ENCODE assay signal across 9 cellular contexts in the genomic region with DNA sequence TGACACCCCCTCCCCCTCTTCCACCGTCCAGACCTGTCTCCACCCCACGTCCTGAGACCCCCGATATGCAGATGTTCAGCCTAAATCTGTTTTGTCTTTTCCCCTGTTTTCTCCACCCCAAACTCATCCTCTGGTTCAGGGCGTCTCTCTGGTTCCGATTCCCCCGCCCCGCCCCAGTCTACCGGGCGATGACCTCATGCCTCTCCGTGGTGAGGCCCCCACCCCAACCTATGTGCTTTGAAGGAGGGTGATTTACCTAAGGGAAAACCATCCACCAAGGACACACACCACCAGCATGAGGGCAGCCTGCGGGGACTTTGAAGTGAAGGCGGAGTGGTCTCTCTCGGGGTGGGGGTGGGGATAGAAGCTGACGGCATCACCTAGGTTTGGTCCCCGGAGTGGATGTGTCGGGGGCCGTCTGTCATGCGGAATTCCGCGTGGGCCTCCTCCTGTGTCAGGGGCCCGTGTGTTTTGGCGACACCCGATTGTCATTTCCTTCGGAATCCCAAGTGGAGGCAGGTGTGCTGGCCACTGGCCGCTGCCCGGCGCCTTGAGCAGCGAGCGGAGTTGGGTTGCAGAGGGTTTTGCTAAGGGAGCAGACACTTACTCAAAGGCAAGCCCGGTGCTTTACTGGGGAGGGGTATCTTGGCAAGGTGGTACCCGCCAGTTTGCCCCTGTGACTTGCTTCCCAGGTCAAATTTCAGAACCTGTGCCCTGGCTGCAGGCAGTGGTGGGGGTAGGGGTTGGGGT. TPM values are rescaled to one million over a fixed set of nuclear protein-coding genes. Genes with fewer than 3 reads are reported as not detected.
DNase-seq lines count a peak whose midpoint lies in the region; ATAC-seq and TF ChIP-seq lines count a peak whose summit lies in the region.
"Had no signal": no experiment of that assay in that cellular context is flagged by ENCODE, and none has a peak within 500 bp of the region (broad histone marks: within the 10 kb centered on the region; RNA-seq: fewer than 3 reads in every experiment).

No MANE protein-coding gene starts in this region.

- peaks cover 27% of the 10 kb centered on the region for H3K79me1 ChIP-seq in mesendoderm (ENCODE audit: low read length)

- H2AK5ac ChIP-seq in mesendoderm (ENCODE audit: low read length) = no peak overlapping the region

- H3K36me3 ChIP-seq in SJCRH30 (peaks cover 5% of the 10 kb centered on the region), mesendoderm (ENCODE audit: control insufficient read depth, insufficient read depth, low read length) (no peaks in the 10 kb centered on the region), thoracic aorta (peaks cover 11% of the 10 kb centered on the region)

- H2BK5ac ChIP-seq in mesendoderm (ENCODE audit: low read length) = no peak overlapping the region

- H3K27me3 ChIP-seq in SJCRH30 (no peaks in the 10 kb centered on the region), mesendoderm (ENCODE audit: insufficient read depth, low read length, poor library complexity) (no peaks in the 10 kb centered on the region), thoracic aorta (replicated peaks; ENCODE audit: insufficient read depth) (no peaks in the 10 kb centered on the region)

- no peak overlapping the region for H2BK15ac ChIP-seq in mesendoderm (replicated peaks; ENCODE audit: low read depth)

- WGBS in mesendoderm (ENCODE audit: extremely low coverage, insufficient coverage, low lambda C conversion rate) = no CpG with 5 or more reads among the region's 31 CpGs

- H3K56ac ChIP-seq in mesendoderm (ENCODE audit: low read length) = peak overlapping the region; percentile 94

- no peak overlapping the region for H3K23ac ChIP-seq in mesendoderm (ENCODE audit: low read length)

- H3K4ac ChIP-seq in mesendoderm (ENCODE audit: low read depth, low read length) = no peak overlapping the region

- no peak overlapping the region for H4K5ac ChIP-seq in mesendoderm (ENCODE audit: low read length)

- no peak overlapping the region for H2BK120ac ChIP-seq in mesendoderm (ENCODE audit: low read depth, low read length)

- no peak for TF ChIP-seq CTCF in thoracic aorta (IDR thresholded peaks at IDR 0.05)

- H3K18ac ChIP-seq in mesendoderm (ENCODE audit: low read length) = peak overlapping the region; percentile 7

- peak overlapping the region; percentile 100 for H3K4me2 ChIP-seq in mesendoderm (ENCODE audit: low read length)

- H3K4me3 ChIP-seq in SJCRH30 (peak overlapping the region; percentile 84), mesendoderm (ENCODE audit: low read length) (peak overlapping the region; percentile 79), thoracic aorta (peak overlapping the region; percentile 91)

- H3K27ac ChIP-seq in SJCRH30 = no peak overlapping the region
- H3K27ac ChIP-seq in mesendoderm (ENCODE audit: low read depth, low read length) = peak overlapping the region; percentile 25
- H3K27ac ChIP-seq in thoracic aorta = no peak overlapping the region

- DNase-seq in Daoy (ENCODE audit: low read depth) (peak; percentile 39), SJCRH30 (no peak), cerebellum (ENCODE audit: low spot score) (peak; percentile 35), mesendoderm (peak; percentile 69), thoracic aorta (ENCODE audit: low spot score) (no peak), HEK293T (ENCODE audit: extremely low spot score) (no peak)

- H3K9ac ChIP-seq in mesendoderm (ENCODE audit: low read length) = peak overlapping the region; percentile 83

- ATAC-seq in thoracic aorta (ENCODE audit: insufficient number of reproducible peaks, low FRiP score, low read depth) = no peak
- no peak for ATAC-seq in HG03135 (IDR thresholded peaks at IDR 0.05; ENCODE audit: unreplicated experiment)
- no peak for ATAC-seq in activated CD4-positive, CD25-positive, alpha-beta regulatory T cell treated with anti-CD3 and anti-CD28 coated beads, Interleukin-2, amount 50 U/mL, for 24 hours

- H3K9me3 ChIP-seq in SJCRH30 (replicated peaks) (no peaks in the 10 kb centered on the region), thoracic aorta (no peaks in the 10 kb centered on the region)

- H3K79me2 ChIP-seq in mesendoderm (ENCODE audit: control insufficient read depth, insufficient read depth, low read length) = peaks cover 42% of the 10 kb centered on the region

- POLR2A ChIA-PET in HEK293T (lab: Yijun Ruan, JAX) = no interaction called here

- CTCF ChIA-PET in HEK293T (lab: Yijun Ruan, JAX) = no interaction called here

- no peak overlapping the region for H4K8ac ChIP-seq in mesendoderm (ENCODE audit: low read depth, low read length)

- H3K4me1 ChIP-seq in SJCRH30 = no peaks in the 10 kb centered on the region; the same call in 1 of the 2 replicates
- no peaks in the 10 kb centered on the region for H3K4me1 ChIP-seq in mesendoderm (ENCODE audit: control insufficient read depth, low read depth, low read length)
- peaks cover 3 to 24% of the 10 kb centered on the region in 2 donors for H3K4me1 ChIP-seq in thoracic aorta (ENCODE audit: control insufficient read depth in 1 of 2, low read depth in 2 of 2)

TF ChIP-seq in HEK293T, 16 proteins besides CTCF, POLR2A, EP300 and RAD21:
- TF ChIP-seq FOXM1 (IDR thresholded peaks at IDR 0.05; ENCODE audit: borderline replicate concordance) (no peak), FOXA1 (IDR thresholded peaks at IDR 0.05) (no peak), CTBP1 (IDR thresholded peaks at IDR 0.05; ENCODE audit: borderline replicate concordance) (no peak), FOXK2 (IDR thresholded peaks at IDR 0.05) (no peak), BHLHE40 (IDR thresholded peaks at IDR 0.05; ENCODE audit: borderline replicate concordance) (no peak), SUZ12 (IDR thresholded peaks at IDR 0.05) (no peak), NFRKB (IDR thresholded peaks at IDR 0.05) (no peak), HDGF (IDR thresholded peaks at IDR 0.05; ENCODE audit: borderline replicate concordance) (no peak)
TF ChIP-seq in HEK293T: peak in this region for 0.

RNA-seq across cellular contexts. Expression of gene FZR1, which starts 1.4 kb away (rescaled TPM):
- total RNA-seq in Daoy (2014; rRNA removed; shearing (Covaris generic)) = 43.7 and 46.9 TPM in 2 replicates
- 31.4 and 31.8 TPM in 2 replicates for total RNA-seq in SJCRH30 (2014; rRNA removed; shearing (Covaris generic))
- total RNA-seq in cerebellum (43.2 TPM), thoracic aorta (10 to 100 TPM; 29.6 to 33.8 TPM)
- 20.3 TPM for polyA plus RNA-seq in mesendoderm (2013, experiment 1 of 2)
- 21.8 TPM for polyA plus RNA-seq in mesendoderm (2013, experiment 2 of 2)

RNA-seq across cellular contexts. Expression of gene DOHH, which starts 7.1 kb away (rescaled TPM):
- total RNA-seq in Daoy (2014; rRNA removed; shearing (Covaris generic)) = 22.9 and 24.2 TPM in 2 replicates
- total RNA-seq in SJCRH30 (2014; rRNA removed; shearing (Covaris generic)) = 11.7 and 12.3 TPM in 2 replicates
- total RNA-seq in cerebellum (4.8 TPM), thoracic aorta (10 to 100 TPM; 22.0 to 24.2 TPM)
- polyA plus RNA-seq in mesendoderm (2013, experiment 1 of 2) = 9.3 TPM
- 9.4 TPM for polyA plus RNA-seq in mesendoderm (2013, experiment 2 of 2)

RNA-seq across cellular contexts. Expression of gene SMIM44, which starts 24.3 kb away (rescaled TPM):
- not detected in 2 replicates for total RNA-seq in Daoy (2014; rRNA removed; shearing (Covaris generic))
- not detected in 2 replicates for total RNA-seq in SJCRH30 (2014; rRNA removed; shearing (Covaris generic))
- total RNA-seq in cerebellum (not detected), thoracic aorta (not detected)
- polyA plus RNA-seq in mesendoderm (2013, experiment 1 of 2) = not detected
- not detected for polyA plus RNA-seq in mesendoderm (2013, experiment 2 of 2)
- total RNA-seq: LHCN-M2 had no signal

RNA-seq across cellular contexts. Expression of gene SMIM24, which starts 27.2 kb away (rescaled TPM):
- not detected in 2 replicates for total RNA-seq in Daoy (2014; rRNA removed; shearing (Covaris generic))
- not detected in 2 replicates for total RNA-seq in SJCRH30 (2014; rRNA removed; shearing (Covaris generic))
- total RNA-seq in cerebellum (0.27 TPM), thoracic aorta (not detected)
- polyA plus RNA-seq in mesendoderm (2013, experiment 1 of 2) = 6.4 TPM
- 5.3 TPM for polyA plus RNA-seq in mesendoderm (2013, experiment 2 of 2)

RNA-seq across cellular contexts. Expression of gene TEKTIP1, which starts 31.4 kb away (rescaled TPM):
- not detected in 2 replicates for total RNA-seq in Daoy (2014; rRNA removed; shearing (Covaris generic))
- total RNA-seq in SJCRH30 (2014; rRNA removed; shearing (Covaris generic)) = not detected in 2 replicates
- total RNA-seq in cerebellum = 0.54 TPM
- polyA plus RNA-seq in mesendoderm (2013, experiment 1 of 2) = 0.11 TPM
- polyA plus RNA-seq in mesendoderm (2013, experiment 2 of 2) = 0.38 TPM
- total RNA-seq in thoracic aorta = not detected
- total RNA-seq: LHCN-M2 had no signal

Comparison
In these comparisons a context has a peak if more than half of its experiments do, and no peak if none do; other contexts are left out.
1. DNase-seq: peak in Daoy (single experiment), cerebellum (single experiment) and mesendoderm (single experiment); none in SJCRH30 (0 of 2), thoracic aorta (single experiment) and HEK293T (single experiment).
2. Peak in every context shown above with its lines, with median percentiles within 50 percentile points of each other: H3K4me3 ChIP-seq.